Comparison of ENCODE assay signal across 12 cellular contexts in genomic region chr5:111225926-111226325, GRCh38. TPM values are rescaled to one million over a fixed set of nuclear protein-coding genes. Genes with fewer than 3 reads are reported as not detected.
DNase-seq lines count a peak whose midpoint lies in the region; ATAC-seq, FAIRE-seq and TF ChIP-seq lines count a peak whose summit lies in the region.
"Had no signal": no experiment of that assay in that cellular context is flagged by ENCODE, and none has a peak within 500 bp of the region (broad histone marks: within the 10 kb centered on the region; RNA-seq: fewer than 3 reads in every experiment).

No MANE protein-coding gene starts in this region.

- H3K36me3 Mint-ChIP-seq in CD4-positive, alpha-beta T cell (ENCODE audit: low read depth): peaks cover 66% of the 10 kb centered on the region
- peaks cover 19% of the 10 kb centered on the region for H3K36me3 Mint-ChIP-seq in central memory CD8-positive, alpha-beta T cell (ENCODE audit: insufficient read depth)

- peak; percentile 91 for FAIRE-seq in GM18507 (lab: Jason Lieb, UNC)

- peaks cover 54% of the 10 kb centered on the region for H3K4me1 Mint-ChIP-seq in CD4-positive, alpha-beta T cell (ENCODE audit: low read depth)
- peaks cover 66% of the 10 kb centered on the region for H3K4me1 Mint-ChIP-seq in central memory CD8-positive, alpha-beta T cell

- no peaks in the 10 kb centered on the region for H3K27me3 Mint-ChIP-seq in CD4-positive, alpha-beta T cell
- no peaks in the 10 kb centered on the region for H3K27me3 Mint-ChIP-seq in central memory CD8-positive, alpha-beta T cell

- H3K9me3 Mint-ChIP-seq in CD4-positive, alpha-beta T cell: no peaks in the 10 kb centered on the region
- no peaks in the 10 kb centered on the region for H3K9me3 Mint-ChIP-seq in central memory CD8-positive, alpha-beta T cell

- TF ChIP-seq CTCF in CD4-positive, alpha-beta T cell (IDR thresholded peaks at IDR 0.05): no peak

- intact Hi-C loops in CD4-positive, alpha-beta T cell (cut with DNase I, micrococcal nuclease): loop anchor here (1.0 to 10.0 kb wide), 6 partner anchors 11 to 131 kb away; partner anchors contain the start of gene WDR36 (in 1 of the 2)

- DNase-seq in CD4-positive, alpha-beta T cell: no peak
- DNase-seq in GM18507 (ENCODE audit: extremely low spot score, insufficient read length, low read depth) (no peak), NCI-H82 (lab: John Stamatoyannopoulos, UW) (no peak), NCI-H1092 treated with DMSO at 0.1 percent for 48 hours (lab: John Stamatoyannopoulos, UW) (no peak), NOMO-1 treated with dmso at 0.1 percent for 144 hours (lab: John Stamatoyannopoulos, UW; ENCODE audit: unreplicated experiment) (no peak)
- DNase-seq in central memory CD8-positive, alpha-beta T cell (ENCODE audit: low spot score in 2 of 2): no peak
- DNase-seq: NCI-H526 treated with DMSO at 0.1 percent for 48 hours, spleen had no signal

- peak overlapping the region; percentile 79 for H3K27ac ChIP-seq in CD4-positive, alpha-beta T cell (ENCODE audit: low read depth, low read length)
- H3K27ac ChIP-seq: BLaER1, neutrophil had no signal

- H3K27ac Mint-ChIP-seq in CD4-positive, alpha-beta T cell: peak overlapping the region; percentile 90
- peak overlapping the region; percentile 88 for H3K27ac Mint-ChIP-seq in central memory CD8-positive, alpha-beta T cell (ENCODE audit: low read depth)

- POLR2A ChIA-PET in CD4-positive, alpha-beta T cell (lab: Charles Lee): interaction anchor here (0.6 to 10.7 kb wide), 6 partner anchors 12 to 53 kb away, joined by 3 to 196 read pairs (median 20); no protein-coding TSS in a partner anchor

- no peaks in the 10 kb centered on the region for H3K9me3 ChIP-seq in CD4-positive, alpha-beta T cell (ENCODE audit: control insufficient read depth, low read length)
- H3K9me3 ChIP-seq: BLaER1, neutrophil, spleen had no signal

- ATAC-seq in CD4-positive, alpha-beta T cell (ENCODE audit: poor library complexity): peak; percentile 23
- peak; percentile 23 for ATAC-seq in HG03571 (IDR thresholded peaks at IDR 0.05; ENCODE audit: unreplicated experiment)
- ATAC-seq in central memory CD8-positive, alpha-beta T cell (replicated peaks; ENCODE audit: extremely low read depth, poor library complexity, severe bottlenecking): no peak
- ATAC-seq in GM19397 (IDR thresholded peaks at IDR 0.05; ENCODE audit: unreplicated experiment): no peak

- CTCF ChIA-PET in CD4-positive, alpha-beta T cell (lab: Charles Lee): interaction anchor here (1.0 to 5.3 kb wide), 4 partner anchors 12 to 68 kb away, joined by 3 to 42 read pairs (median 8); no protein-coding TSS in a partner anchor

- peak overlapping the region; percentile 92 for H3K4me3 Mint-ChIP-seq in CD4-positive, alpha-beta T cell
- peak overlapping the region; percentile 96 for H3K4me3 Mint-ChIP-seq in central memory CD8-positive, alpha-beta T cell

- H3K27me3 ChIP-seq in CD4-positive, alpha-beta T cell (ENCODE audit: control insufficient read depth, insufficient read depth, low read length): no peaks in the 10 kb centered on the region

RNA-seq across cellular contexts. Expression of gene CAMK4, which starts 1.7 kb away (rescaled TPM):
- 100 to 1,000 TPM; 202 to 225 TPM for total RNA-seq in CD4-positive, alpha-beta T cell

Comparison
In these comparisons a context has a peak if more than half of its experiments do, and no peak if none do; other contexts are left out.
1. ATAC-seq: peak in CD4-positive, alpha-beta T cell (single experiment) and HG03571 (single experiment); none in central memory CD8-positive, alpha-beta T cell (single experiment) and GM19397 (single experiment).